ENCODE assay signal across 1 cellular context in the genomic region with DNA sequence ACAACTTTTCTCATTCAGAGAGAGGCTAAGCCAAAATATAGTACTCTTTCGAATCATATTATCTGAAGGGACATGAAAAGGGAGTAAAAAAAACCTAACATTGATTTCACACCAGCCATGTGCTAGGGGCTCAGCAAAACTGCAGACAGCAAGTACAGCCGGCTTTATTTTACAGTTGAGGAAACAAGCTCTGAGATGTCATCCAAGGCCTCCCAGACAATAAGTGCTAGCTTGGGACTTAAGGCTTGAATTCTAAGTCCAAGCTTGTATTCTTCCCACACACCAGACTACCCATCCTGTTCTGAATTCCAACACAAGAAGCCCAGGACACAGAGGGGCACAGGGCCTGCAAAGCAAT.
TF ChIP-seq lines count a peak whose summit lies in the region.

No MANE protein-coding gene starts in this region.

TF ChIP-seq in SK-N-SH, 30 proteins besides CTCF, POLR2A, EP300 and RAD21 (continued from another document):
- TF ChIP-seq, protein P1, sequence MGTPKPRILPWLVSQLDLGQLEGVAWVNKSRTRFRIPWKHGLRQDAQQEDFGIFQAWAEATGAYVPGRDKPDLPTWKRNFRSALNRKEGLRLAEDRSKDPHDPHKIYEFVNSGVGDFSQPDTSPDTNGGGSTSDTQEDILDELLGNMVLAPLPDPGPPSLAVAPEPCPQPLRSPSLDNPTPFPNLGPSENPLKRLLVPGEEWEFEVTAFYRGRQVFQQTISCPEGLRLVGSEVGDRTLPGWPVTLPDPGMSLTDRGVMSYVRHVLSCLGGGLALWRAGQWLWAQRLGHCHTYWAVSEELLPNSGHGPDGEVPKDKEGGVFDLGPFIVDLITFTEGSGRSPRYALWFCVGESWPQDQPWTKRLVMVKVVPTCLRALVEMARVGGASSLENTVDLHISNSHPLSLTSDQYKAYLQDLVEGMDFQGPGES (IDR thresholded peaks at IDR 0.05; ENCODE audit: low read depth, low read length), result no peak
- TF ChIP-seq, protein P2, sequence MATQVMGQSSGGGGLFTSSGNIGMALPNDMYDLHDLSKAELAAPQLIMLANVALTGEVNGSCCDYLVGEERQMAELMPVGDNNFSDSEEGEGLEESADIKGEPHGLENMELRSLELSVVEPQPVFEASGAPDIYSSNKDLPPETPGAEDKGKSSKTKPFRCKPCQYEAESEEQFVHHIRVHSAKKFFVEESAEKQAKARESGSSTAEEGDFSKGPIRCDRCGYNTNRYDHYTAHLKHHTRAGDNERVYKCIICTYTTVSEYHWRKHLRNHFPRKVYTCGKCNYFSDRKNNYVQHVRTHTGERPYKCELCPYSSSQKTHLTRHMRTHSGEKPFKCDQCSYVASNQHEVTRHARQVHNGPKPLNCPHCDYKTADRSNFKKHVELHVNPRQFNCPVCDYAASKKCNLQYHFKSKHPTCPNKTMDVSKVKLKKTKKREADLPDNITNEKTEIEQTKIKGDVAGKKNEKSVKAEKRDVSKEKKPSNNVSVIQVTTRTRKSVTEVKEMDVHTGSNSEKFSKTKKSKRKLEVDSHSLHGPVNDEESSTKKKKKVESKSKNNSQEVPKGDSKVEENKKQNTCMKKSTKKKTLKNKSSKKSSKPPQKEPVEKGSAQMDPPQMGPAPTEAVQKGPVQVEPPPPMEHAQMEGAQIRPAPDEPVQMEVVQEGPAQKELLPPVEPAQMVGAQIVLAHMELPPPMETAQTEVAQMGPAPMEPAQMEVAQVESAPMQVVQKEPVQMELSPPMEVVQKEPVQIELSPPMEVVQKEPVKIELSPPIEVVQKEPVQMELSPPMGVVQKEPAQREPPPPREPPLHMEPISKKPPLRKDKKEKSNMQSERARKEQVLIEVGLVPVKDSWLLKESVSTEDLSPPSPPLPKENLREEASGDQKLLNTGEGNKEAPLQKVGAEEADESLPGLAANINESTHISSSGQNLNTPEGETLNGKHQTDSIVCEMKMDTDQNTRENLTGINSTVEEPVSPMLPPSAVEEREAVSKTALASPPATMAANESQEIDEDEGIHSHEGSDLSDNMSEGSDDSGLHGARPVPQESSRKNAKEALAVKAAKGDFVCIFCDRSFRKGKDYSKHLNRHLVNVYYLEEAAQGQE (IDR thresholded peaks at IDR 0.05; ENCODE audit: low read depth, low read length), result no peak
- TF ChIP-seq ELF1 (IDR thresholded peaks at IDR 0.05) (no peak), TCF12 (IDR thresholded peaks at IDR 0.05) (no peak), FOXJ3 (CRISPR knock-in tag; IDR thresholded peaks at IDR 0.05) (no peak), SMC3 (IDR thresholded peaks at IDR 0.05; ENCODE audit: low read depth, low read length) (no peak), YY1 (IDR thresholded peaks at IDR 0.05; ENCODE audit: low read depth) (no peak), RXRA (IDR thresholded peaks at IDR 0.05; ENCODE audit: borderline replicate concordance, low read depth) (no peak)
